Comparison of ENCODE assay signal across 10 cellular contexts in the genomic region with DNA sequence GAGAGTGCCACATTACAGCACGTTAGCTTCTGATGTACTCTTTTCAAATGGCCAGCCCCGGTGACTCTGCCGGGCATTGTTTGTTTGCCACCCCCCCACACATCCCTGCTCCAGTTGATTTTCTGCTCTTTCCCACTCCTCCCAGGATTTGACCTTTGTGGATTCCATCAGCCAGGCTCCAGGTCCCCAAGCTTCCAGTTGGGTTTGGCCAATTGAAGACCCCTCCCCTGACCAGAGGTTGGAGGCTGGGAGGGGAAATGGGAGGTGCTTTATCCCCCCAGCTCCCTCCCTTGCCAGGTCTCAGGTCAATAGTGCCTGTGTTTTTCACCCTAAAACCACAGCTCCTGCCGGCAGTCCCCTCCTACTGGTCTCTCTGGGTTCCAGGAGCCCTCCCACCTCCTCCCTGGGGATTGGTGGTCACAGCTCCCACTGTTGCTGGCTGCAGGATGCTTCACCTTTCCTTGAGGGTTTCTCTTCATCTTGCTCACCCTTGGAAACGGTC. TPM values are rescaled to one million over a fixed set of nuclear protein-coding genes. Genes with fewer than 3 reads are reported as not detected.
DNase-seq lines count a peak whose midpoint lies in the region; ATAC-seq and TF ChIP-seq lines count a peak whose summit lies in the region.
"Had no signal": no experiment of that assay in that cellular context is flagged by ENCODE, and none has a peak within 500 bp of the region (broad histone marks: within the 10 kb centered on the region; RNA-seq: fewer than 3 reads in every experiment).

No MANE protein-coding gene starts in this region.

- peak overlapping the region; percentile 45 for H3K4me3 Mint-ChIP-seq in activated T-helper 2 cell treated with anti-CD3 and anti-CD28 coated beads, Interferon-gamma antibody, Interleukin-2, Interleukin-4, amounts not matched to agents 10 μg/mL and 5 μg/mL and 100 μg/mL, durations not matched to agents 14 hours and 24 hours and 36 hours (ENCODE audit: low read depth)

- H3K4me1 ChIP-seq in right atrium auricular region (peaks cover 0 to 38% of the 10 kb centered on the region in 2 donors), mucosa of rectum (ENCODE audit: control insufficient read depth in 2 of 2, insufficient read depth in 2 of 2, low read length in 2 of 2) (peaks cover 45 to 47% of the 10 kb centered on the region in 2 donors)

- H3K4me1 Mint-ChIP-seq in activated T-helper 2 cell treated with anti-CD3 and anti-CD28 coated beads, Interferon-gamma antibody, Interleukin-2, Interleukin-4, amounts not matched to agents 10 μg/mL and 5 μg/mL and 100 μg/mL, durations not matched to agents 14 hours and 24 hours and 36 hours (ENCODE audit: low read depth) = peaks cover 76% of the 10 kb centered on the region

- H3K27me3 ChIP-seq in right atrium auricular region (no peaks in the 10 kb centered on the region), mucosa of rectum (ENCODE audit: control insufficient read depth in 2 of 2, insufficient read depth in 2 of 2, low read length in 2 of 2) (no peaks in the 10 kb centered on the region)

- no peaks in the 10 kb centered on the region for H3K27me3 Mint-ChIP-seq in activated T-helper 2 cell treated with anti-CD3 and anti-CD28 coated beads, Interferon-gamma antibody, Interleukin-2, Interleukin-4, amounts not matched to agents 10 μg/mL and 5 μg/mL and 100 μg/mL, durations not matched to agents 14 hours and 24 hours and 36 hours (ENCODE audit: low read depth)

- ATAC-seq in left ventricle myocardium superior (no peak), GM18498 (IDR thresholded peaks at IDR 0.05; ENCODE audit: unreplicated experiment) (no peak)

- DNase-seq in right atrium auricular region (ENCODE audit: low spot score) (no peak), left ventricle myocardium superior (no peak), NCI-H345 (lab: John Stamatoyannopoulos, UW) (no peak), NAMALWA (ENCODE audit: low spot score) (no peak)
- no peak for DNase-seq in activated T-helper 2 cell treated with anti-CD3 and anti-CD28 coated beads, Interferon-gamma antibody, Interleukin-2, Interleukin-4, amounts not matched to agents 10 μg/mL and 5 μg/mL and 100 μg/mL, durations not matched to agents 14 hours and 24 hours and 36 hours (ENCODE audit: low spot score)
- no peak for DNase-seq in central memory CD4-positive, alpha-beta T cell
- DNase-seq: Caco-2, NCI-H226 had no signal

- intact Hi-C loops in left ventricle myocardium superior (cut with micrococcal nuclease) = no loop called here
- intact Hi-C loops in activated T-helper 2 cell treated with anti-CD3 and anti-CD28 coated beads, Interferon-gamma antibody, Interleukin-2, Interleukin-4, amounts not matched to agents 10 μg/mL and 5 μg/mL and 100 μg/mL, durations not matched to agents 14 hours and 24 hours and 36 hours (cut with micrococcal nuclease) = loop anchor here (1.0 to 5.0 kb wide), 2 partner anchors 18 to 37 kb away; a partner anchor contains a TSS

- no peak overlapping the region for H3K4me3 ChIP-seq in right atrium auricular region
- H3K4me3 ChIP-seq in mucosa of rectum (ENCODE audit: low read length in 2 of 2) = peak overlapping the region in 1 of 2 donors; percentile 26

- H3K36me3 ChIP-seq in right atrium auricular region = peaks cover 5% of the 10 kb centered on the region
- peaks cover 4 to 18% of the 10 kb centered on the region in 2 donors for H3K36me3 ChIP-seq in mucosa of rectum (ENCODE audit: control insufficient read depth in 2 of 2, insufficient read depth in 2 of 2, low read length in 2 of 2)

- no peak for TF ChIP-seq CTCF in right atrium auricular region (IDR thresholded peaks at IDR 0.05)

- H3K27ac ChIP-seq in right atrium auricular region (peak overlapping the region; percentile 66 to 69), mucosa of rectum (ENCODE audit: low read depth in 2 of 2, low read length in 2 of 2) (peak overlapping the region; percentile 78 to 91)

- peaks cover 54% of the 10 kb centered on the region for H3K36me3 Mint-ChIP-seq in activated T-helper 2 cell treated with anti-CD3 and anti-CD28 coated beads, Interferon-gamma antibody, Interleukin-2, Interleukin-4, amounts not matched to agents 10 μg/mL and 5 μg/mL and 100 μg/mL, durations not matched to agents 14 hours and 24 hours and 36 hours (ENCODE audit: low read depth)

- H3K9me3 ChIP-seq in right atrium auricular region = no peaks in the 10 kb centered on the region
- no peaks in the 10 kb centered on the region for H3K9me3 ChIP-seq in mucosa of rectum (ENCODE audit: control insufficient read depth in 2 of 2, low read length in 2 of 2)
- H3K9me3 ChIP-seq: Caco-2 had no signal

- H3K9me3 Mint-ChIP-seq in activated T-helper 2 cell treated with anti-CD3 and anti-CD28 coated beads, Interferon-gamma antibody, Interleukin-2, Interleukin-4, amounts not matched to agents 10 μg/mL and 5 μg/mL and 100 μg/mL, durations not matched to agents 14 hours and 24 hours and 36 hours = no peaks in the 10 kb centered on the region

- peak overlapping the region; percentile 6 to 76 for H3K9ac ChIP-seq in mucosa of rectum (ENCODE audit: low read depth in 1 of 2, low read length in 2 of 2)

- peak overlapping the region; percentile 97 for H3K27ac Mint-ChIP-seq in activated T-helper 2 cell treated with anti-CD3 and anti-CD28 coated beads, Interferon-gamma antibody, Interleukin-2, Interleukin-4, amounts not matched to agents 10 μg/mL and 5 μg/mL and 100 μg/mL, durations not matched to agents 14 hours and 24 hours and 36 hours

RNA-seq across cellular contexts. Expression of a gene that starts 34.9 kb away (rescaled TPM):
- total RNA-seq in right atrium auricular region = 10 to 100 TPM; 10.1 to 15.8 TPM
- 12.6 TPM for total RNA-seq in left ventricle myocardium superior
- 155 TPM in 2 replicates for total RNA-seq in activated T-helper 2 cell treated with anti-CD3 and anti-CD28 coated beads, Interferon-gamma antibody, Interleukin-2, Interleukin-4, amounts not matched to agents 10 μg/mL and 5 μg/mL and 100 μg/mL, durations not matched to agents 14 hours and 24 hours and 36 hours
